ENCODE assay signal across 1 cellular context in genomic region chr3:100226712-100227429, GRCh38.
TF ChIP-seq lines count a peak whose summit lies in the region.

No MANE protein-coding gene starts in this region.

TF ChIP-seq in liver, 16 proteins besides CTCF, POLR2A, EP300 and RAD21 (continued from another document):
- TF ChIP-seq ZBTB33 (IDR thresholded peaks at IDR 0.05) (no peak), SP1 (IDR thresholded peaks at IDR 0.05) (peak; percentile 34)
TF ChIP-seq in liver: peak in this region for 4.
